Comparison of ENCODE assay signal across 8 cellular contexts in genomic region chr3:33717866-33718594, GRCh38. TPM values are rescaled to one million over a fixed set of nuclear protein-coding genes. Genes with fewer than 3 reads are reported as not detected.
DNase-seq lines count a peak whose midpoint lies in the region; TF ChIP-seq lines count a peak whose summit lies in the region.

Gene CLASP2 (minus strand): TSS chr3:33718254. CDS start chr3:33718002, 252 bp downstream.

- H3K9me3 Mint-ChIP-seq in H9 = no peaks in the 10 kb centered on the region

- H4K8ac ChIP-seq in H9 (replicated peaks; ENCODE audit: insufficient read length, low read depth, low read length) (no peak within 1 kb of the TSS), neuronal stem cell (ENCODE audit: low read depth, low read length) (no peak within 1 kb of the TSS)

- H3K14ac ChIP-seq in H9 (ENCODE audit: insufficient read depth, low read length) = peak within 1 kb of the TSS; percentile 94
- no peak within 1 kb of the TSS for H3K14ac ChIP-seq in neuronal stem cell (ENCODE audit: low read length)

- H2BK15ac ChIP-seq in H9 (ENCODE audit: low read depth, low read length) (no peak within 1 kb of the TSS), neuronal stem cell (ENCODE audit: low read length) (no peak within 1 kb of the TSS)

- H3K9me3 ChIP-seq in ES-I3 (ENCODE audit: control insufficient read depth, insufficient read depth, low read length) (no peaks in the 10 kb centered on the region), H9 (ENCODE audit: control insufficient read depth, low read depth, low read length) (no peaks in the 10 kb centered on the region), neuronal stem cell (replicated peaks in 1 of 2; ENCODE audit: control insufficient read depth in 2 of 2, insufficient read depth in 1 of 2, low read depth in 1 of 2, low read length in 2 of 2) (no peaks in the 10 kb centered on the region), subcutaneous abdominal adipose tissue (ENCODE audit: control insufficient read depth in 5 of 5, low read length in 5 of 5) (no peaks in the 10 kb centered on the region)

- H3K27ac Mint-ChIP-seq in H9 = peak within 1 kb of the TSS; percentile 81 to 95 (median 83)

- no peaks in the 10 kb centered on the region for H3K27me3 Mint-ChIP-seq in H9 (ENCODE audit: low read depth)

- H2AK5ac ChIP-seq in H9 (ENCODE audit: insufficient read length, low read length) (no peak within 1 kb of the TSS), neuronal stem cell (ENCODE audit: low read depth, low read length) (no peak within 1 kb of the TSS)

- H2BK5ac ChIP-seq in H9 (ENCODE audit: insufficient read length, low read length) (no peak within 1 kb of the TSS), neuronal stem cell (ENCODE audit: low read length) (peak within 1 kb of the TSS; percentile 85)

- peak; percentile 90 for DNase-seq in H9
- DNase-seq in M059J (ENCODE audit: low read depth) = peak; percentile 79
- peak; percentile 84 for DNase-seq in SIG-M5 treated with dmso at 0.1 percent for 504 hours (lab: John Stamatoyannopoulos, UW; ENCODE audit: unreplicated experiment)
- peak; percentile 77 for DNase-seq in activated gamma-delta T cell treated with Interleukin-2 at 50 U/mL for 16 hours
- DNase-seq in foreskin melanocyte = peak; percentile 83
- DNase-seq in neuronal stem cell (ENCODE audit: low spot score) = peak; percentile 84

- no peak for TF ChIP-seq CTCF in H9 (conservative IDR thresholded peaks at IDR 0.05)

- H3K79me1 ChIP-seq in H9 (ENCODE audit: insufficient read depth, low read depth, low read length, poor library complexity, severe bottlenecking) (peaks cover 2% of the 10 kb centered on the region), neuronal stem cell (ENCODE audit: low read depth, low read length) (peaks cover 4% of the 10 kb centered on the region)

- H3K4me2 ChIP-seq in H9 (ENCODE audit: insufficient read depth, insufficient read length, low read length) = peak within 1 kb of the TSS; percentile 91
- H3K4me2 ChIP-seq in neuronal stem cell (ENCODE audit: insufficient read depth, low read length, poor library complexity, severe bottlenecking) = peak within 1 kb of the TSS; percentile 66

- peaks cover 6% of the 10 kb centered on the region for H3K23me2 ChIP-seq in H9 (ENCODE audit: insufficient read length, low read depth, low read length, poor library complexity, severe bottlenecking)

- H3K9ac ChIP-seq in ES-I3 (ENCODE audit: low read depth, low read length) = peak within 1 kb of the TSS; percentile 61
- peak within 1 kb of the TSS; percentile 77 for H3K9ac ChIP-seq in H9 (ENCODE audit: extremely low read depth, insufficient read length, low read length)
- peak within 1 kb of the TSS; percentile 90 for H3K9ac ChIP-seq in neuronal stem cell (ENCODE audit: low read depth, low read length, poor library complexity)
- peak within 1 kb of the TSS; percentile 79 to 93 (median 89) for H3K9ac ChIP-seq in subcutaneous abdominal adipose tissue (ENCODE audit: low read length in 5 of 5)

- H3K56ac ChIP-seq in H9 (ENCODE audit: insufficient read length, low read depth, low read length) = no peak within 1 kb of the TSS

- H3K23ac ChIP-seq in H9 (ENCODE audit: insufficient read length, low read depth, low read length) = peak within 1 kb of the TSS; percentile 95
- peak within 1 kb of the TSS; percentile 90 for H3K23ac ChIP-seq in neuronal stem cell (ENCODE audit: low read depth, low read length, poor library complexity)

- H3K27me3 ChIP-seq in H9 (ENCODE audit: insufficient read depth, low read length) (no peaks in the 10 kb centered on the region), neuronal stem cell (ENCODE audit: control insufficient read depth in 3 of 3, insufficient read depth in 3 of 3, low read depth in 1 of 3, low read length in 3 of 3) (no peaks in the 10 kb centered on the region), subcutaneous abdominal adipose tissue (ENCODE audit: control insufficient read depth in 5 of 5, insufficient read depth in 4 of 5, low read length in 5 of 5) (no peaks in the 10 kb centered on the region)

- peak within 1 kb of the TSS in 1 of 2 experiments; percentile 92; a peak in 4 of 5 replicates for H3K4me3 Mint-ChIP-seq in H9

- peaks cover 0 to 2% (median 0%) of the 10 kb centered on the region in 3 experiments; a peak in 1 of 7 replicates for H3K36me3 Mint-ChIP-seq in H9 (ENCODE audit: insufficient read depth in 1 of 3, low read depth in 3 of 3)

- no peak within 1 kb of the TSS for H2BK20ac ChIP-seq in H9 (ENCODE audit: low read depth, low read length, poor library complexity, severe bottlenecking)

- H3K79me2 ChIP-seq in H9 (ENCODE audit: insufficient read depth, low read length) = peaks cover 14% of the 10 kb centered on the region; the same call in 1 of the 2 replicates

- H2AFZ ChIP-seq in H9 (ENCODE audit: low read length) (peak within 1 kb of the TSS; percentile 82), neuronal stem cell (ENCODE audit: low read length) (peak within 1 kb of the TSS; percentile 100)

- no CpG with 5 or more reads among the region's 68 CpGs for WGBS in H9 (ENCODE audit: extremely low coverage, insufficient read length, low lambda C conversion rate)
- WGBS in neuronal stem cell (ENCODE audit: extremely low coverage in 2 of 2, insufficient read length in 2 of 2, insufficient replicate concordance in 1 of 2), 2 donors = no CpG with 5 or more reads among the region's 68 CpGs

- peaks cover 4% of the 10 kb centered on the region; the same call in 1 of the 2 replicates for H3K4me1 ChIP-seq in ES-I3 (ENCODE audit: insufficient read depth, low read length)
- no peaks in the 10 kb centered on the region for H3K4me1 ChIP-seq in H9 (ENCODE audit: insufficient read depth, low read length)
- peaks cover 2 to 3% of the 10 kb centered on the region in 2 donors for H3K4me1 ChIP-seq in neuronal stem cell (ENCODE audit: control insufficient read depth in 2 of 2, insufficient read depth in 1 of 2, low read depth in 1 of 2, low read length in 2 of 2)
- H3K4me1 ChIP-seq in subcutaneous abdominal adipose tissue (ENCODE audit: control insufficient read depth in 5 of 5, insufficient read depth in 5 of 5, low read length in 5 of 5) = peaks cover 0 to 21% (median 20%) of the 10 kb centered on the region in 5 donors

- peaks cover 5 to 12% of the 10 kb centered on the region in 2 experiments for H3K4me1 Mint-ChIP-seq in H9

- no peak within 1 kb of the TSS for H4K5ac ChIP-seq in H9 (ENCODE audit: insufficient read length, low read depth, low read length)

- H3T11ph ChIP-seq in H9 (ENCODE audit: low read length) = no peak within 1 kb of the TSS

- H3K36me3 ChIP-seq in ES-I3 (ENCODE audit: insufficient read depth, low read length) (no peaks in the 10 kb centered on the region), neuronal stem cell (replicated peaks in 1 of 2; ENCODE audit: control insufficient read depth in 2 of 2, insufficient read depth in 2 of 2, low read length in 2 of 2) (peaks cover 0 to 3% of the 10 kb centered on the region in 2 donors), subcutaneous abdominal adipose tissue (ENCODE audit: control insufficient read depth in 5 of 5, insufficient read depth in 5 of 5, low read length in 5 of 5) (no peaks in the 10 kb centered on the region)

- H3K4ac ChIP-seq in H9 (ENCODE audit: low read depth, low read length) (no peak within 1 kb of the TSS; the same call in 1 of the 2 replicates), neuronal stem cell (ENCODE audit: low read length) (no peak within 1 kb of the TSS)

- no peak within 1 kb of the TSS for H2BK120ac ChIP-seq in H9 (ENCODE audit: low read depth, low read length, poor library complexity, severe bottlenecking)
- H2BK120ac ChIP-seq in neuronal stem cell (ENCODE audit: low read depth, low read length) = no peak within 1 kb of the TSS

- no peak within 1 kb of the TSS for H4K91ac ChIP-seq in H9 (ENCODE audit: insufficient read length, low read depth, low read length)
- no peak within 1 kb of the TSS for H4K91ac ChIP-seq in neuronal stem cell (ENCODE audit: low read depth, low read length, poor library complexity)

- no peak within 1 kb of the TSS for H3K27ac ChIP-seq in H9 (ENCODE audit: insufficient read length, low read depth, low read length)
- H3K27ac ChIP-seq in neuronal stem cell (replicated peaks; ENCODE audit: low read length) = peak within 1 kb of the TSS; percentile 73
- peak within 1 kb of the TSS; percentile 82 for H3K27ac ChIP-seq in subcutaneous abdominal adipose tissue (ENCODE audit: low read depth, low read length)

- H3K4me3 ChIP-seq in neuronal stem cell (ENCODE audit: low read length in 2 of 2) (peak within 1 kb of the TSS; percentile 89 to 96), subcutaneous abdominal adipose tissue (ENCODE audit: low read depth in 1 of 5, low read length in 5 of 5) (peak within 1 kb of the TSS; percentile 81 to 91 (median 85))

- peaks cover 2% of the 10 kb centered on the region for H4K20me1 ChIP-seq in H9 (ENCODE audit: control insufficient read depth, insufficient read depth, insufficient read length)

- H2BK12ac ChIP-seq in H9 (ENCODE audit: insufficient read length, low read depth, low read length) = no peak within 1 kb of the TSS
- H2BK12ac ChIP-seq in neuronal stem cell (ENCODE audit: low read length) = no peak within 1 kb of the TSS

- H3K18ac ChIP-seq in H9 (ENCODE audit: insufficient read length, low read depth, low read length) = peak within 1 kb of the TSS; percentile 83
- H3K18ac ChIP-seq in neuronal stem cell (ENCODE audit: low read length) = peak within 1 kb of the TSS; percentile 95

RNA-seq across cellular contexts. Expression of gene CLASP2, which starts in this region (rescaled TPM):
- total RNA-seq in H9 (2021) = 55.5 and 60.5 TPM in 2 replicates
- total RNA-seq in M059J (2014; rRNA removed; shearing (Covaris generic)) = 10.6 and 20.4 TPM in 2 replicates
- polyA plus RNA-seq in neuronal stem cell (2013, experiment 1 of 2) = 24.2 TPM
- 25.8 TPM for polyA plus RNA-seq in neuronal stem cell (2013, experiment 2 of 2)
